In the genomic region with DNA sequence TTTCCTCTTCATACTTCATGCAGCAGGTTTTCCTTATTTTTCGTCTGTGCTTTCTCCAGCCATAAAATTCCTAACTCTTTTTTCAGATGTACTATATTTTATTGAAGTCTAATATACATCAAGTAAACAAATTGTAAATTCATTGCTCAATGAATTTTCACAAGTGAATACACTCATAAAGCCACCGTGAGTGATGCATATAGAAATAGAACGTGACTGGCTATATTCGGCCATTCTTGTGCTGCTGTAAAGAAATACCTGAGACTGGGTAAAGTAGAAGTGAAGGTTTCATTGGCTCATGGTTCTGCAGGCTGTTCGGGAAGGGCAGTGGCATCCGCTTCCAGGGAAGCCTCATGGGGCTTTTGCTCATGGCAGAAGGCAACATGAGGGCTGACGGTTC, we compare ENCODE assay signal across 1 cellular context.
TF ChIP-seq lines count a peak whose summit lies in the region.

No MANE protein-coding gene starts in this region.

TF ChIP-seq in H1, 55 proteins besides CTCF, POLR2A, EP300 and RAD21:
- TF ChIP-seq, protein P1, sequence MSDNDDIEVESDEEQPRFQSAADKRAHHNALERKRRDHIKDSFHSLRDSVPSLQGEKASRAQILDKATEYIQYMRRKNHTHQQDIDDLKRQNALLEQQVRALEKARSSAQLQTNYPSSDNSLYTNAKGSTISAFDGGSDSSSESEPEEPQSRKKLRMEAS (IDR thresholded peaks at IDR 0.05) = 0 out of 2 replicates have a peak, but pooled peaks have one; percentile 15
- no peak for TF ChIP-seq BRCA1 (IDR thresholded peaks at IDR 0.05; ENCODE audit: low read depth, low read length)
TF ChIP-seq in H1: peak in this region for 1.
